ENCODE assay signal across 33 cellular contexts in genomic region chr4:95606739-95607138, GRCh38. TPM values are rescaled to one million over a fixed set of nuclear protein-coding genes. Genes with fewer than 3 reads are reported as not detected.
"Had no signal": no experiment of that assay in that cellular context is flagged by ENCODE, and none has a peak within 500 bp of the region (broad histone marks: within the 10 kb centered on the region; RNA-seq: fewer than 3 reads in every experiment).

No MANE protein-coding gene starts in this region.

- ATAC-seq: activated naive CD8-positive, alpha-beta T cell treated with anti-CD3 and anti-CD28 coated beads, Interleukin-2, amount 50 U/mL, for 24 hours; activated T-cell treated with anti-CD3 and anti-CD28 coated beads, Interleukin-2, amount 50 U/mL, for 4 hours had no signal

- H3K4me3 ChIP-seq: SK-N-MC had no signal

- FAIRE-seq: bronchial epithelial cell, TTC549 had no signal

- H3K27ac ChIP-seq: SK-N-MC had no signal

- DNase-seq: activated CD4-positive, alpha-beta T cell treated with anti-CD3 and anti-CD28 coated beads, Interleukin-2, amount 10 ng/mL, durations not matched to agents 7 days and 5 days; activated CD4-positive, alpha-beta T cell treated with anti-CD3 and anti-CD28 coated beads, Interleukin-2, amount 50 U/mL, for 48 hours; activated CD8-positive, alpha-beta memory T cell treated with anti-CD3 and anti-CD28 coated beads, Interleukin-2, amount 50 U/mL, for 4 hours; activated gamma-delta T cell treated with Interleukin-2 at 50 U/mL for 16 hours; activated naive CD4-positive, alpha-beta T cell treated with anti-CD3 and anti-CD28 coated beads, Interleukin-2, amount 10 ng/mL, durations not matched to agents 7 days and 5 days; activated naive CD8-positive, alpha-beta T cell treated with anti-CD3 and anti-CD28 coated beads, Interleukin-2, amount 50 U/mL, for 24 hours; activated T-cell treated with anti-CD3 and anti-CD28 coated beads for 4 hours; activated T-cell treated with anti-CD3 and anti-CD28 coated beads, Interleukin-2, amount 50 U/mL, for 4 hours; anterior cingulate cortex; caudate nucleus; cerebellar nuclear complex; KG1; MM.1S; NCI-H1105; NCI-H1417 treated with DMSO at 0.1 percent for 48 hours; NCI-H187 treated with DMSO at 0.1 percent for 48 hours; NCI-H2081; NCI-H2171 treated with DMSO at 0.1 percent for 48 hours; NCI-H2227 treated with DMSO at 0.1 percent for 48 hours; NCI-H446; NCI-H510A treated with DMSO at 0.1 percent for 48 hours; NCI-H526 treated with DMSO at 0.1 percent for 48 hours; NCI-H82; NK-92 treated with Interleukin-12 subunit alpha and Interleukin-12 subunit beta, amount 100 ng/mL, for 24 hours; OCI-M1; Right ventricle myocardium superior; T1000 had no signal

RNA-seq across cellular contexts. Expression of gene UNC5C, which starts 58.0 kb away (rescaled TPM):
- total RNA-seq: activated CD4-positive, alpha-beta T cell treated with anti-CD3 and anti-CD28 coated beads, Interleukin-2, amount 10 ng/mL, durations not matched to agents 7 days and 5 days; activated T-helper 1 cell treated with anti-CD3 and anti-CD28 coated beads, Interleukin-12 subunit alpha, Interleukin-12 subunit beta, Interleukin-2, Interleukin-4 antibody, amounts not matched to agents 30 ng/mL and 10 ng/mL and 1 ng/mL, durations not matched to agents 14 hours and 24 hours and 36 hours; bronchial epithelial cell; T-helper 1 cell treated with Interleukin-12 subunit alpha and Interleukin-12 subunit beta and Interleukin-4 antibody, amounts not matched to agents 30 ng/mL and 1 ng/mL, for 36 hours; T-helper 2 cell treated with Interferon-gamma antibody and Interleukin-4, amounts not matched to agents 100 ng/mL and 5 ng/mL, for 36 hours had no signal
